Comparison of ENCODE assay signal across 15 cellular contexts in genomic region chr11:68349461-68350249, GRCh38. TPM values are rescaled to one million over a fixed set of nuclear protein-coding genes. Genes with fewer than 3 reads are reported as not detected.
DNase-seq lines count a peak whose midpoint lies in the region; ATAC-seq and TF ChIP-seq lines count a peak whose summit lies in the region.
"Had no signal": no experiment of that assay in that cellular context is flagged by ENCODE, and none has a peak within 500 bp of the region (broad histone marks: within the 10 kb centered on the region; RNA-seq: fewer than 3 reads in every experiment).

No MANE protein-coding gene starts in this region.

- H3K27me3 ChIP-seq in left ventricle myocardium inferior (ENCODE audit: low read depth) (no peaks in the 10 kb centered on the region), esophagus muscularis mucosa (no peaks in the 10 kb centered on the region), muscle layer of colon (ENCODE audit: control insufficient read depth in 1 of 2, insufficient read depth in 2 of 2, low read length in 2 of 2) (no peaks in the 10 kb centered on the region), upper lobe of right lung (no peaks in the 10 kb centered on the region)

- peak overlapping the region; percentile 92 for H3K27ac ChIP-seq in left ventricle myocardium inferior (replicated peaks)
- H3K27ac ChIP-seq in esophagus muscularis mucosa (replicated peaks in 1 of 4), result peak overlapping the region; percentile 92 to 97 (median 93)
- H3K27ac ChIP-seq in muscle layer of colon (ENCODE audit: low read depth, low read length), result peak overlapping the region; percentile 52
- H3K27ac ChIP-seq in upper lobe of right lung, result peak overlapping the region; percentile 47

- no peak for ATAC-seq in left cardiac atrium
- ATAC-seq in upper lobe of right lung, result peak; percentile 72
- ATAC-seq in GM21447 (IDR thresholded peaks at IDR 0.05; ENCODE audit: unreplicated experiment), result no peak
- ATAC-seq: GM12878, HCT116, Right ventricle myocardium inferior had no signal

- TF ChIP-seq EP300 in esophagus muscularis mucosa (IDR thresholded peaks at IDR 0.05), result no peak

- peaks cover 8% of the 10 kb centered on the region for H3K36me3 ChIP-seq in left ventricle myocardium inferior
- H3K36me3 ChIP-seq in esophagus muscularis mucosa, result peaks cover 0 to 18% (median 2%) of the 10 kb centered on the region in 4 donors
- peaks cover 4% of the 10 kb centered on the region for H3K36me3 ChIP-seq in muscle layer of colon (ENCODE audit: insufficient read depth, low read length)
- no peaks in the 10 kb centered on the region for H3K36me3 ChIP-seq in upper lobe of right lung

- TF ChIP-seq CTCF in left ventricle myocardium inferior (IDR thresholded peaks at IDR 0.05; ENCODE audit: borderline replicate concordance) (no peak), esophagus muscularis mucosa (IDR thresholded peaks at IDR 0.05) (no peak), upper lobe of right lung (IDR thresholded peaks at IDR 0.05) (no peak)

- intact Hi-C loops in left ventricle myocardium inferior (cut with micrococcal nuclease) (no loop called here), left cardiac atrium (cut with DNase I) (no loop called here), esophagus muscularis mucosa (cut with DNase I) (no loop called here), upper lobe of right lung (cut with DNase I) (no loop called here)

- H3K9me3 ChIP-seq in left ventricle myocardium inferior (replicated peaks) (peaks cover 5% of the 10 kb centered on the region), esophagus muscularis mucosa (peaks cover 0 to 3% (median 0%) of the 10 kb centered on the region in 4 donors), muscle layer of colon (ENCODE audit: low read length) (no peaks in the 10 kb centered on the region), upper lobe of right lung (no peaks in the 10 kb centered on the region)

- no peak overlapping the region for H3K9ac ChIP-seq in muscle layer of colon (ENCODE audit: low read length)

- H3K4me1 ChIP-seq in left ventricle myocardium inferior (peaks cover 87% of the 10 kb centered on the region), esophagus muscularis mucosa (peaks cover 53 to 98% (median 90%) of the 10 kb centered on the region in 4 donors), muscle layer of colon (ENCODE audit: insufficient read depth, low read length) (peaks cover 67% of the 10 kb centered on the region), upper lobe of right lung (peaks cover 47% of the 10 kb centered on the region)

- no peak for DNase-seq in left ventricle myocardium inferior
- DNase-seq in left cardiac atrium, result no peak
- DNase-seq in esophagus muscularis mucosa (ENCODE audit: extremely low spot score), result no peak
- peak; percentile 85 for DNase-seq in upper lobe of right lung
- DNase-seq in cortex of kidney (lab: John Stamatoyannopoulos, UW), result no peak
- DNase-seq in NOMO-1 treated with DMSO at 0.1 percent for 48 hours (lab: John Stamatoyannopoulos, UW; ENCODE audit: unreplicated experiment), result no peak
- DNase-seq: Calu3, NCI-H1048, NCI-H446 treated with DMSO at 0.1 percent for 48 hours, NCI-H748 treated with DMSO at 0.1 percent for 48 hours had no signal

- TF ChIP-seq POLR2A in esophagus muscularis mucosa (IDR thresholded peaks at IDR 0.05; ENCODE audit: low read depth), result no peak

- WGBS in esophagus muscularis mucosa, result 77% methylated on average over 15 of the region's 15 CpGs

- H3K4me3 ChIP-seq in left ventricle myocardium inferior (no peak overlapping the region), esophagus muscularis mucosa (no peak overlapping the region), muscle layer of colon (ENCODE audit: low read depth in 1 of 2, low read length in 2 of 2) (no peak overlapping the region), upper lobe of right lung (no peak overlapping the region)
- H3K4me3 ChIP-seq: GM12878 had no signal

RNA-seq across cellular contexts. Expression of gene LRP5, which starts 37.3 kb away (rescaled TPM):
- total RNA-seq in left ventricle myocardium inferior, result 54.7 TPM
- total RNA-seq in left cardiac atrium, result 10 to 100 TPM; 53.4 to 60.3 TPM
- total RNA-seq in esophagus muscularis mucosa, result 10 to 100 TPM; 34.0 to 78.4 (median 56.2) TPM
- total RNA-seq in upper lobe of right lung, result 101 TPM
